11 cellular contexts compared by ENCODE assay signal in genomic region chr11:27385245-27385644, GRCh38. TPM values are rescaled to one million over a fixed set of nuclear protein-coding genes. Genes with fewer than 3 reads are reported as not detected.
DNase-seq lines count a peak whose midpoint lies in the region; ATAC-seq and TF ChIP-seq lines count a peak whose summit lies in the region.
"Had no signal": no experiment of that assay in that cellular context is flagged by ENCODE, and none has a peak within 500 bp of the region (broad histone marks: within the 10 kb centered on the region; RNA-seq: fewer than 3 reads in every experiment).

No MANE protein-coding gene starts in this region.

- H4K20me1 ChIP-seq in hepatocyte (ENCODE audit: insufficient read depth, poor library complexity, severe bottlenecking) (no peaks in the 10 kb centered on the region), Karpas-422 (ENCODE audit: insufficient read depth, low read depth, low read length) (no peaks in the 10 kb centered on the region)

- H3K27me3 ChIP-seq in right atrium auricular region (no peaks in the 10 kb centered on the region), hepatocyte (no peaks in the 10 kb centered on the region), Karpas-422 (ENCODE audit: low read length) (no peaks in the 10 kb centered on the region)

- H3K9me3 ChIP-seq in HEK293 (ENCODE audit: control insufficient read depth, insufficient read depth, low read depth, low read length) (no peaks in the 10 kb centered on the region), right atrium auricular region (no peaks in the 10 kb centered on the region), hepatocyte (ENCODE audit: low read depth) (no peaks in the 10 kb centered on the region), Karpas-422 (ENCODE audit: low read length) (no peaks in the 10 kb centered on the region)

- TF ChIP-seq CTCF in HEK293 (tag by site-specific recombination; IDR thresholded peaks at IDR 0.05) (no peak), right atrium auricular region (IDR thresholded peaks at IDR 0.05) (no peak), hepatocyte (IDR thresholded peaks at IDR 0.05; ENCODE audit: poor library complexity) (no peak)

- H3K79me2 ChIP-seq in hepatocyte: peaks cover 17% of the 10 kb centered on the region
- no peaks in the 10 kb centered on the region for H3K79me2 ChIP-seq in Karpas-422 (ENCODE audit: low read length)

- H3K9me2 ChIP-seq in hepatocyte (replicated peaks; ENCODE audit: insufficient read depth) (no peaks in the 10 kb centered on the region), Karpas-422 (replicated peaks; ENCODE audit: insufficient read depth, low read length) (no peaks in the 10 kb centered on the region)

- H2AFZ ChIP-seq in hepatocyte: no peak overlapping the region
- no peak overlapping the region for H2AFZ ChIP-seq in Karpas-422 (ENCODE audit: low read length)

- H3K4me1 ChIP-seq in HEK293 (ENCODE audit: control insufficient read depth, insufficient read depth, low read length): peaks cover 14% of the 10 kb centered on the region; the same call in 1 of the 2 replicates
- H3K4me1 ChIP-seq in right atrium auricular region: no peaks in the 10 kb centered on the region
- H3K4me1 ChIP-seq in hepatocyte (ENCODE audit: insufficient read depth): peaks cover 23% of the 10 kb centered on the region
- no peaks in the 10 kb centered on the region for H3K4me1 ChIP-seq in Karpas-422 (ENCODE audit: low read length)

- DNase-seq in A172 (ENCODE audit: low spot score) (peak; percentile 56), astrocyte of the hippocampus (ENCODE audit: low read depth, low spot score) (peak; percentile 90), right atrium auricular region (ENCODE audit: low spot score) (peak; percentile 62), hepatocyte (ENCODE audit: low spot score) (no peak), Karpas-422 (no peak)
- DNase-seq: AML-193, NCI-H510A treated with DMSO at 0.1 percent for 48 hours had no signal

- no peak overlapping the region for H3K9ac ChIP-seq in Karpas-422 (ENCODE audit: low read length)

- H3K4me3 ChIP-seq in HEK293 (ENCODE audit: low read depth, low read length): no peak overlapping the region
- H3K4me3 ChIP-seq in right atrium auricular region: no peak overlapping the region
- H3K4me3 ChIP-seq in hepatocyte: no peak overlapping the region
- H3K4me3 ChIP-seq in Karpas-422 (ENCODE audit: low read length): no peak overlapping the region
- H3K4me3 ChIP-seq: K562 had no signal

- no peak overlapping the region for H3K4me2 ChIP-seq in hepatocyte
- H3K4me2 ChIP-seq in Karpas-422 (ENCODE audit: low read depth, low read length, poor library complexity, severe bottlenecking): no peak overlapping the region

- H3K36me3 ChIP-seq in HEK293 (ENCODE audit: control insufficient read depth in 2 of 2, insufficient read depth in 1 of 2, low read length in 2 of 2) (peaks cover 0 to 28% of the 10 kb centered on the region in 2 experiments; a peak in 2 of 3 replicates), right atrium auricular region (peaks cover 15% of the 10 kb centered on the region), hepatocyte (replicated peaks; ENCODE audit: insufficient read depth, low read depth) (no peaks in the 10 kb centered on the region), Karpas-422 (ENCODE audit: insufficient read depth, low read length) (no peaks in the 10 kb centered on the region)

- ATAC-seq in HG03378 (IDR thresholded peaks at IDR 0.05; ENCODE audit: unreplicated experiment) (no peak), HG02970 (IDR thresholded peaks at IDR 0.05; ENCODE audit: low FRiP score, unreplicated experiment) (no peak)
- ATAC-seq: K562 had no signal

- CTCF ChIA-PET in HEK293 (lab: Yijun Ruan, JAX): interaction anchor here (0.6 to 2.2 kb wide), 2 partner anchors 101 to 112 kb away, joined by 3 to 8 read pairs; no protein-coding TSS in a partner anchor

- 74% methylated on average over 5 of the region's 5 CpGs for WGBS in hepatocyte (ENCODE audit: low lambda C conversion rate, missing lambda C conversion rate)

- H3K27ac ChIP-seq in HEK293 (ENCODE audit: extremely low read depth, low read depth, low read length) (no peak overlapping the region), right atrium auricular region (peak overlapping the region; percentile 1 to 6), hepatocyte (no peak overlapping the region), Karpas-422 (ENCODE audit: low read length) (no peak overlapping the region)

- POLR2A ChIA-PET in HEK293 (lab: Yijun Ruan, JAX): no interaction called here

TF ChIP-seq in HEK293, 187 proteins besides CTCF, POLR2A, EP300 and RAD21:
- peak; percentile 81 for TF ChIP-seq ZNF629 (tag by site-specific recombination; IDR thresholded peaks at IDR 0.05)
- no peak for TF ChIP-seq GLI2 (tag by site-specific recombination; IDR thresholded peaks at IDR 0.05; ENCODE audit: borderline replicate concordance, low read depth)
- peak; percentile 63 for TF ChIP-seq PRDM6 (tag by site-specific recombination; IDR thresholded peaks at IDR 0.05)
- peak; percentile 16; the same call in 1 of the 2 replicates for TF ChIP-seq FEZF1 (tag by site-specific recombination; IDR thresholded peaks at IDR 0.05)

RNA-seq across cellular contexts. Expression of gene CCDC34, which starts 22.2 kb away (rescaled TPM):
- total RNA-seq in A172 (2014; rRNA removed; shearing (Covaris generic)): 35.8 and 44.8 TPM in 2 replicates
- 1 to 10 TPM in 1 of 2 donors, not detected in 1; 2.6 TPM for total RNA-seq in right atrium auricular region
- 6.8 and 7.5 TPM in 2 replicates for total RNA-seq in hepatocyte
- polyA plus RNA-seq in hepatocyte: 4.6 and 6.0 TPM in 2 replicates
- total RNA-seq in Karpas-422 (2014; rRNA removed; shearing (Covaris generic); ENCODE audit: low replicate concordance): 10.2 and 11.7 TPM in 2 replicates

Comparison
In these comparisons a context has a peak if more than half of its experiments do, and no peak if none do; other contexts are left out.
1. DNase-seq: peak in A172 (single experiment), astrocyte of the hippocampus (single experiment) and right atrium auricular region (single experiment); none in hepatocyte (single experiment) and Karpas-422 (single experiment).
2. H3K27ac ChIP-seq: peak in right atrium auricular region (2 of 2); none in HEK293 (single experiment), hepatocyte (single experiment) and Karpas-422 (single experiment).